Comparison of ENCODE assay signal across 8 cellular contexts in the genomic region with DNA sequence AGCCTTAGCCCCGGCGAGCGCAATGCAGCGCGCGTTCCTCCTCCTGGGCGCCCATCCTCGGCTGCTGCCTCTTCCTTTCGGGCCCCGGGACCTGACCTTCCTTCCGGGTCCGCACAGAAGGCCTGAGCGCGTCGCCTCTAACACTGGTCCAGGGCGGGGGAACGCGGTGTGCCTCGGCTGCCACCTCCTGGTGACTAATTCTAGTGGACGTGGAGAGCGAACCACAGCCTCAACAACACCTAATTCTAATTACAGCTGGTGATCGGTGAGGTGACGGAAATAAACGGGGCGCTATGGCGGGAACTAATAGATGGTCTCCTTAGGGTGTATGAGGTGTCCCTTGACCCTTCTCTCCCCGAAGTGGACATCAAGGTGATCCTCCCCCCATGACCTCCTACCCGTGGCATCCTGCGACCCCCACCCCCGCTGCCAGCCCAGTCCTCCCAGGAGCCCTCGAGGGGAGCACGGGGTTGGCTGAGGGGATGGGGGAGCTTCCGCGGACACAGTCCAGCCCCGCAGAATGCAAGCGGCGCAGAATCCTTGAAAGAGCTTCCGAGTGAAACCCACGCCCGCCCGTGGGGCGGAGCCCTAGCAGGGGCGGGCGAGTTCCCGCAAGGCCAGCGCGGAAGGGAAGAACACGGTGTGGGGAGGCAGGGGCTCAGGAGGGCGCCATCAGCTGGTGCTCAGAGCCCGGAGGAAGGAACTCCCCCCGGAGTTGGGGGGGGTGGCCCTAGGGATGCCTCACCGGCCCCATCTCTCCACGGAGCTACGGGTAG. TPM values are rescaled to one million over a fixed set of nuclear protein-coding genes. Genes with fewer than 3 reads are reported as not detected.
DNase-seq lines count a peak whose midpoint lies in the region; ATAC-seq and TF ChIP-seq lines count a peak whose summit lies in the region.

No MANE protein-coding gene starts in this region.

- DNase-seq in CD4-positive, CD25-positive, alpha-beta regulatory T cell: peak; percentile 25 to 66 (median 39)
- DNase-seq in GM19238 (ENCODE audit: insufficient read length, low spot score) (peak; percentile 71), NCI-H526 (lab: John Stamatoyannopoulos, UW) (peak; percentile 29 to 76), endothelial cell (ENCODE audit: low spot score) (peak; percentile 82), mesenchymal stem cell (peak; percentile 82)
- peak; percentile 82 for DNase-seq in activated CD4-positive, alpha-beta memory T cell treated with anti-CD3 and anti-CD28 coated beads for 36 hours
- peak; percentile 25 to 39 for DNase-seq in stimulated activated CD8-positive, alpha-beta memory T cell treated with anti-CD3 and anti-CD28 coated beads, Interleukin-15, amount 100 ng/mL, for 48 hours (ENCODE audit: low read depth in 2 of 2)

- peak overlapping the region; percentile 97 for H2AFZ ChIP-seq in mesenchymal stem cell (ENCODE audit: low read depth, low read length)

- H3K9me3 ChIP-seq in CD4-positive, CD25-positive, alpha-beta regulatory T cell (ENCODE audit: control insufficient read depth in 2 of 2, low read length in 2 of 2): no peaks in the 10 kb centered on the region
- no peaks in the 10 kb centered on the region for H3K9me3 ChIP-seq in mesenchymal stem cell (ENCODE audit: control insufficient read depth, low read length)

- H2AK5ac ChIP-seq in mesenchymal stem cell (ENCODE audit: low read length, severe bottlenecking): no peak overlapping the region

- peak overlapping the region; percentile 66 for H2BK15ac ChIP-seq in mesenchymal stem cell (ENCODE audit: low read depth, poor library complexity, severe bottlenecking)

- no peak overlapping the region for H3K14ac ChIP-seq in mesenchymal stem cell (ENCODE audit: low read length in 2 of 2)

- peak overlapping the region; percentile 39 for H2BK120ac ChIP-seq in mesenchymal stem cell (ENCODE audit: low read depth, low read length)

- POLR2A ChIA-PET in activated CD4-positive, alpha-beta memory T cell treated with anti-CD3 and anti-CD28 coated beads for 36 hours (lab: Charles Lee): no interaction called here

- H4K8ac ChIP-seq in mesenchymal stem cell (ENCODE audit: low read length): peak overlapping the region; percentile 97

- peak overlapping the region; percentile 52 for H4K91ac ChIP-seq in mesenchymal stem cell (ENCODE audit: low read length)

- H2BK12ac ChIP-seq in mesenchymal stem cell (ENCODE audit: low read length in 2 of 2): peak overlapping the region in 1 of 2 experiments; percentile 74

- peaks cover 25% of the 10 kb centered on the region for H3K27me3 Mint-ChIP-seq in CD4-positive, CD25-positive, alpha-beta regulatory T cell
- H3K27me3 Mint-ChIP-seq in activated CD4-positive, alpha-beta memory T cell treated with anti-CD3 and anti-CD28 coated beads for 36 hours: peaks cover 8% of the 10 kb centered on the region
- no peaks in the 10 kb centered on the region for H3K27me3 Mint-ChIP-seq in endothelial cell (ENCODE audit: unreplicated experiment)

- 5% methylated on average over 44 of the region's 54 CpGs for WGBS in mesenchymal stem cell

- peaks cover 0 to 5% (median 0%) of the 10 kb centered on the region in 4 donors for H3K4me1 Mint-ChIP-seq in CD4-positive, CD25-positive, alpha-beta regulatory T cell
- H3K4me1 Mint-ChIP-seq in activated CD4-positive, alpha-beta memory T cell treated with anti-CD3 and anti-CD28 coated beads for 36 hours (ENCODE audit: low read depth): no peaks in the 10 kb centered on the region
- no peaks in the 10 kb centered on the region for H3K4me1 Mint-ChIP-seq in endothelial cell (ENCODE audit: unreplicated experiment)

- TF ChIP-seq CTCF in endothelial cell (IDR thresholded peaks at IDR 0.05; ENCODE audit: unreplicated experiment): peak; percentile 20

- peaks cover 30% of the 10 kb centered on the region for H3K27me3 ChIP-seq in CD4-positive, CD25-positive, alpha-beta regulatory T cell (ENCODE audit: control insufficient read depth, insufficient read depth, low read length)
- no peaks in the 10 kb centered on the region for H3K27me3 ChIP-seq in mesenchymal stem cell (ENCODE audit: control insufficient read depth in 1 of 2, insufficient read depth in 1 of 2, low read length in 2 of 2)

- intact Hi-C loops in activated CD4-positive, alpha-beta memory T cell treated with anti-CD3 and anti-CD28 coated beads for 36 hours (cut with micrococcal nuclease): loop anchor here (1.0 to 5.0 kb wide), 5 partner anchors 15 to 419 kb away; no protein-coding TSS in a partner anchor

- H3K18ac ChIP-seq in mesenchymal stem cell (ENCODE audit: low read depth in 1 of 2, low read length in 2 of 2): peak overlapping the region in 1 of 2 experiments; percentile 93

- H3K36me3 Mint-ChIP-seq in CD4-positive, CD25-positive, alpha-beta regulatory T cell: no peaks in the 10 kb centered on the region
- H3K36me3 Mint-ChIP-seq in activated CD4-positive, alpha-beta memory T cell treated with anti-CD3 and anti-CD28 coated beads for 36 hours: no peaks in the 10 kb centered on the region
- H3K36me3 Mint-ChIP-seq in endothelial cell (ENCODE audit: low read depth, unreplicated experiment): no peaks in the 10 kb centered on the region

- H3K4me2 ChIP-seq in mesenchymal stem cell (ENCODE audit: low read length, poor library complexity, severe bottlenecking): peak overlapping the region; percentile 99

- H3K9me3 Mint-ChIP-seq in CD4-positive, CD25-positive, alpha-beta regulatory T cell: no peaks in the 10 kb centered on the region
- no peaks in the 10 kb centered on the region for H3K9me3 Mint-ChIP-seq in activated CD4-positive, alpha-beta memory T cell treated with anti-CD3 and anti-CD28 coated beads for 36 hours
- no peaks in the 10 kb centered on the region for H3K9me3 Mint-ChIP-seq in endothelial cell (ENCODE audit: unreplicated experiment)

- H3K27ac ChIP-seq in CD4-positive, CD25-positive, alpha-beta regulatory T cell (ENCODE audit: insufficient read depth, low read length, poor library complexity, severe bottlenecking): no peak overlapping the region
- no peak overlapping the region for H3K27ac ChIP-seq in mesenchymal stem cell (ENCODE audit: low read length, poor library complexity, severe bottlenecking)

- CTCF ChIA-PET in activated CD4-positive, alpha-beta memory T cell treated with anti-CD3 and anti-CD28 coated beads for 36 hours (lab: Charles Lee): interaction anchor here (0.6 to 6.9 kb wide), 31 partner anchors 9 to 425 kb away, joined by 3 to 69 read pairs (median 4); a partner anchor contains a TSS

- no peak overlapping the region for H2BK5ac ChIP-seq in mesenchymal stem cell (ENCODE audit: low read depth, low read length, poor library complexity, severe bottlenecking)

- H3K9ac ChIP-seq in mesenchymal stem cell (ENCODE audit: low read length): peak overlapping the region; percentile 86

- no peak overlapping the region for H3K4ac ChIP-seq in mesenchymal stem cell (ENCODE audit: low read depth in 1 of 2, low read length in 2 of 2)

- H3K27ac Mint-ChIP-seq in CD4-positive, CD25-positive, alpha-beta regulatory T cell: no peak overlapping the region
- H3K27ac Mint-ChIP-seq in activated CD4-positive, alpha-beta memory T cell treated with anti-CD3 and anti-CD28 coated beads for 36 hours: no peak overlapping the region
- no peak overlapping the region for H3K27ac Mint-ChIP-seq in endothelial cell (ENCODE audit: unreplicated experiment)

- H3K23ac ChIP-seq in mesenchymal stem cell (ENCODE audit: low read length in 2 of 2): no peak overlapping the region

- peak overlapping the region; percentile 28 for H3K4me3 ChIP-seq in CD4-positive, CD25-positive, alpha-beta regulatory T cell (ENCODE audit: low read depth, low read length)
- H3K4me3 ChIP-seq in mesenchymal stem cell (ENCODE audit: insufficient read depth in 1 of 2, low read depth in 1 of 2, low read length in 2 of 2): peak overlapping the region; percentile 61 to 91

- peaks cover 8% of the 10 kb centered on the region for H3K4me1 ChIP-seq in CD4-positive, CD25-positive, alpha-beta regulatory T cell (ENCODE audit: control insufficient read depth, insufficient read depth, low read length, poor library complexity, severe bottlenecking)
- H3K4me1 ChIP-seq in mesenchymal stem cell (ENCODE audit: control insufficient read depth, insufficient read depth, low read depth, low read length): peaks cover 9% of the 10 kb centered on the region

- H3K4me3 Mint-ChIP-seq in CD4-positive, CD25-positive, alpha-beta regulatory T cell: peak overlapping the region; percentile 52 to 73 (median 64)
- H3K4me3 Mint-ChIP-seq in activated CD4-positive, alpha-beta memory T cell treated with anti-CD3 and anti-CD28 coated beads for 36 hours: peak overlapping the region; percentile 67
- H3K4me3 Mint-ChIP-seq in endothelial cell (ENCODE audit: unreplicated experiment): peak overlapping the region; percentile 81

- ATAC-seq in CD4-positive, CD25-positive, alpha-beta regulatory T cell (ENCODE audit: low read depth in 2 of 2): peak; percentile 57 to 78
- ATAC-seq in HG03280 (IDR thresholded peaks at IDR 0.05; ENCODE audit: unreplicated experiment): peak; percentile 97

- no peaks in the 10 kb centered on the region for H3K36me3 ChIP-seq in CD4-positive, CD25-positive, alpha-beta regulatory T cell (ENCODE audit: control insufficient read depth, insufficient read depth, low read length)
- no peaks in the 10 kb centered on the region for H3K36me3 ChIP-seq in mesenchymal stem cell (ENCODE audit: control insufficient read depth in 1 of 2, insufficient read depth in 2 of 2, low read depth in 1 of 2, low read length in 2 of 2)

- H3K79me1 ChIP-seq in mesenchymal stem cell (replicated peaks; ENCODE audit: low read length, poor library complexity, severe bottlenecking): no peaks in the 10 kb centered on the region

RNA-seq across cellular contexts. Expression of a gene that starts 12.8 kb away (rescaled TPM):
- total RNA-seq in CD4-positive, CD25-positive, alpha-beta regulatory T cell: not detected
- polyA plus RNA-seq in CD4-positive, CD25-positive, alpha-beta regulatory T cell: not detected
- 10 to 100 TPM; 18.9 to 19.5 TPM for total RNA-seq in activated CD4-positive, alpha-beta memory T cell treated with anti-CD3 and anti-CD28 coated beads for 36 hours
- total RNA-seq in endothelial cell (ENCODE audit: unreplicated experiment): not detected
- polyA plus RNA-seq in mesenchymal stem cell (2013, experiment 1 of 2): 8.2 TPM
- polyA plus RNA-seq in mesenchymal stem cell (2013, experiment 2 of 2): 19.3 TPM

RNA-seq across cellular contexts. Expression of a gene that starts 28.6 kb away (rescaled TPM):
- not detected for total RNA-seq in CD4-positive, CD25-positive, alpha-beta regulatory T cell
- polyA plus RNA-seq in CD4-positive, CD25-positive, alpha-beta regulatory T cell: not detected
- not detected for total RNA-seq in activated CD4-positive, alpha-beta memory T cell treated with anti-CD3 and anti-CD28 coated beads for 36 hours
- total RNA-seq in endothelial cell (ENCODE audit: unreplicated experiment): not detected
- 0.04 TPM for polyA plus RNA-seq in mesenchymal stem cell (2013, experiment 1 of 2)
- polyA plus RNA-seq in mesenchymal stem cell (2013, experiment 2 of 2): not detected

RNA-seq across cellular contexts. Expression of a gene that starts 33.5 kb away (rescaled TPM):
- total RNA-seq in CD4-positive, CD25-positive, alpha-beta regulatory T cell: 13.5 TPM
- polyA plus RNA-seq in CD4-positive, CD25-positive, alpha-beta regulatory T cell: 10 to 100 TPM; 14.1 to 29.4 (median 15.4) TPM
- total RNA-seq in activated CD4-positive, alpha-beta memory T cell treated with anti-CD3 and anti-CD28 coated beads for 36 hours: 10 to 100 TPM; 14.6 to 14.9 TPM
- total RNA-seq in endothelial cell (ENCODE audit: unreplicated experiment): 4.3 TPM
- 26.8 TPM for polyA plus RNA-seq in mesenchymal stem cell (2013, experiment 1 of 2)
- polyA plus RNA-seq in mesenchymal stem cell (2013, experiment 2 of 2): 28.5 TPM

RNA-seq across cellular contexts. Expression of a gene that starts 48.8 kb away (rescaled TPM):
- total RNA-seq in CD4-positive, CD25-positive, alpha-beta regulatory T cell: not detected
- not detected for polyA plus RNA-seq in CD4-positive, CD25-positive, alpha-beta regulatory T cell
- not detected for total RNA-seq in activated CD4-positive, alpha-beta memory T cell treated with anti-CD3 and anti-CD28 coated beads for 36 hours
- not detected for total RNA-seq in endothelial cell (ENCODE audit: unreplicated experiment)
- 0.11 TPM for polyA plus RNA-seq in mesenchymal stem cell (2013, experiment 1 of 2)
- 0.21 TPM for polyA plus RNA-seq in mesenchymal stem cell (2013, experiment 2 of 2)

Comparison
In these comparisons a context has a peak if more than half of its experiments do, and no peak if none do; other contexts are left out.
1. DNase-seq: peak in every context shown above with its lines; median percentile 82 in activated CD4-positive, alpha-beta memory T cell treated with anti-CD3 and anti-CD28 coated beads for 36 hours; 82 in endothelial cell; 82 in mesenchymal stem cell; 71 in GM19238; 52 in NCI-H526; 39 in CD4-positive, CD25-positive, alpha-beta regulatory T cell; 32 in stimulated activated CD8-positive, alpha-beta memory T cell treated with anti-CD3 and anti-CD28 coated beads, Interleukin-15, amount 100 ng/mL, for 48 hours.
2. RNA of a gene that starts 12.8 kb away (total RNA-seq): 18.9 to 19.5 TPM in activated CD4-positive, alpha-beta memory T cell treated with anti-CD3 and anti-CD28 coated beads for 36 hours; not detected in endothelial cell (single experiment) and not detected in CD4-positive, CD25-positive, alpha-beta regulatory T cell (single experiment); every median in the first group is over 10 times any median in the second.
3. Peak in every context shown above with its lines, with median percentiles within 50 percentile points of each other: H3K4me3 Mint-ChIP-seq.